Comparison of ENCODE assay signal across 13 cellular contexts in the genomic region with DNA sequence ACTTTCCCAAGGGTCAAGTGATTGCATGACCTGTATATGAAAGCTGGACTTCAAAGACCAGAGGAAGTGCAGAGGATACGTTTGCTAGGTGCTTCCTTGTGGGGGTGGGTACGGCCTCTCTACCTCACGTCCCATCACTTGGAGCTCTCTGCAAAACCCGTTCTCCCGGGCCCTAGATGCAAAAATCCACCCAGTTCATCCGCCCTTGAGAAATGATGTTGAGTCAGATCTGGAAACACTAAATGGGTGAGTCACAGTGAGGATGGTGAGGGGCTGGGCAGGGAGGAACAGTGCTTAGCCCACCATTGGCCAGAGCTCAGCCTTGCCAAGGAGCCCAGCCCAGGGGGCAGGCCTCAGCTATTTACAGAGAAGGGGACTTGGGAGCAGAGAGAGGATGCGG. TPM values are rescaled to one million over a fixed set of nuclear protein-coding genes. Genes with fewer than 3 reads are reported as not detected.
DNase-seq lines count a peak whose midpoint lies in the region; ATAC-seq, FAIRE-seq and TF ChIP-seq lines count a peak whose summit lies in the region.
"Had no signal": no experiment of that assay in that cellular context is flagged by ENCODE, and none has a peak within 500 bp of the region (broad histone marks: within the 10 kb centered on the region; RNA-seq: fewer than 3 reads in every experiment).

No MANE protein-coding gene starts in this region.

- H3K4me1 Mint-ChIP-seq in MCF 10A (ENCODE audit: insufficient read depth, unreplicated experiment) = peaks cover 23% of the 10 kb centered on the region
- H3K4me1 Mint-ChIP-seq in astrocyte (ENCODE audit: low read depth, unreplicated experiment) = peaks cover 26% of the 10 kb centered on the region
- H3K4me1 Mint-ChIP-seq: activated B cell treated with CpG ODN at 0.5 μM for 24 hours had no signal

- WGBS in hepatocyte (ENCODE audit: low lambda C conversion rate, missing lambda C conversion rate) = 66% methylated on average over 7 of the region's 7 CpGs
- WGBS in aorta, 2 donors = 11 to 14% methylated on average over 7 of the region's 7 CpGs
- WGBS in prostate gland = 75% methylated on average over 7 of the region's 7 CpGs

- TF ChIP-seq POLR2A in breast epithelium (IDR thresholded peaks at IDR 0.05) (no peak), prostate gland (IDR thresholded peaks at IDR 0.05) (no peak)

- TF ChIP-seq CTCF in MCF 10A (IDR thresholded peaks at IDR 0.05; ENCODE audit: unreplicated experiment) (no peak), breast epithelium (IDR thresholded peaks at IDR 0.05) (no peak), astrocyte (IDR thresholded peaks at IDR 0.05; ENCODE audit: insufficient read depth, low read depth, low read length) (no peak), hepatocyte (IDR thresholded peaks at IDR 0.05; ENCODE audit: poor library complexity) (no peak), prostate gland (IDR thresholded peaks at IDR 0.05) (no peak)

- DNase-seq in MCF 10A (ENCODE audit: unreplicated experiment) (peak; percentile 70), breast epithelium (ENCODE audit: low spot score in 2 of 2) (no peak), astrocyte (ENCODE audit: low read depth) (peak; percentile 79), hepatocyte (ENCODE audit: low spot score) (peak; percentile 55), aorta (peak; percentile 76 to 84), prostate gland (ENCODE audit: low spot score) (no peak)
- no peak for DNase-seq in activated CD8-positive, alpha-beta memory T cell treated with anti-CD3 and anti-CD28 coated beads, Interleukin-2, amount 50 U/mL, for 4 hours
- DNase-seq: activated B cell treated with CpG ODN at 0.5 μM for 24 hours; activated naive CD4-positive, alpha-beta T cell treated with anti-CD3 and anti-CD28 coated beads, Interleukin-2, amount 50 U/mL, for 16 hours; foreskin melanocyte; MV-4-11 had no signal

- POLR2A ChIA-PET in MCF 10A (lab: Yijun Ruan, JAX) = interaction anchor here (0.6 kb wide), 1 partner anchor 42 kb away, joined by 4 read pairs; no protein-coding TSS in a partner anchor

- H3K27me3 ChIP-seq in breast epithelium (no peaks in the 10 kb centered on the region), astrocyte (ENCODE audit: insufficient read depth, low read length) (no peaks in the 10 kb centered on the region), hepatocyte (no peaks in the 10 kb centered on the region), aorta (ENCODE audit: control insufficient read depth in 1 of 2, insufficient read depth in 2 of 2, low read length in 1 of 2) (no peaks in the 10 kb centered on the region), prostate gland (replicated peaks; ENCODE audit: insufficient read depth) (no peaks in the 10 kb centered on the region)

- H3K9me3 Mint-ChIP-seq in MCF 10A (ENCODE audit: unreplicated experiment) = no peaks in the 10 kb centered on the region
- H3K9me3 Mint-ChIP-seq in astrocyte (ENCODE audit: unreplicated experiment) = no peaks in the 10 kb centered on the region
- H3K9me3 Mint-ChIP-seq: activated B cell treated with CpG ODN at 0.5 μM for 24 hours had no signal

- no peaks in the 10 kb centered on the region for H3K9me3 ChIP-seq in breast epithelium
- no peaks in the 10 kb centered on the region for H3K9me3 ChIP-seq in astrocyte (ENCODE audit: insufficient read depth, low read depth, low read length)
- H3K9me3 ChIP-seq in hepatocyte (ENCODE audit: low read depth) = no peaks in the 10 kb centered on the region
- H3K9me3 ChIP-seq in aorta (ENCODE audit: control insufficient read depth, low read length) = no peaks in the 10 kb centered on the region
- no peaks in the 10 kb centered on the region for H3K9me3 ChIP-seq in prostate gland

- no peak overlapping the region for H3K4me3 ChIP-seq in breast epithelium
- no peak overlapping the region for H3K4me3 ChIP-seq in astrocyte (ENCODE audit: insufficient read depth, low read depth, low read length)
- no peak overlapping the region for H3K4me3 ChIP-seq in hepatocyte
- H3K4me3 ChIP-seq in aorta (ENCODE audit: low read length in 2 of 2) = no peak overlapping the region
- H3K4me3 ChIP-seq in prostate gland = no peak overlapping the region

- H2AFZ ChIP-seq in astrocyte (ENCODE audit: low read depth, low read length) (no peak overlapping the region), hepatocyte (no peak overlapping the region)

- H4K20me1 ChIP-seq in astrocyte (ENCODE audit: insufficient read depth, low read length) (peaks cover 50% of the 10 kb centered on the region), hepatocyte (ENCODE audit: insufficient read depth, poor library complexity, severe bottlenecking) (peaks cover 10% of the 10 kb centered on the region)

- no peak overlapping the region for H3K4me3 Mint-ChIP-seq in MCF 10A (ENCODE audit: unreplicated experiment)
- H3K4me3 Mint-ChIP-seq in astrocyte (ENCODE audit: unreplicated experiment) = peak overlapping the region; percentile 46
- H3K4me3 Mint-ChIP-seq: activated B cell treated with CpG ODN at 0.5 μM for 24 hours had no signal

- no peaks in the 10 kb centered on the region for H3K36me3 ChIP-seq in breast epithelium
- H3K36me3 ChIP-seq in astrocyte (ENCODE audit: insufficient read depth, low read length) = no peaks in the 10 kb centered on the region
- H3K36me3 ChIP-seq in hepatocyte (replicated peaks; ENCODE audit: insufficient read depth, low read depth) = no peaks in the 10 kb centered on the region
- no peaks in the 10 kb centered on the region for H3K36me3 ChIP-seq in aorta (ENCODE audit: control insufficient read depth in 1 of 2, insufficient read depth in 2 of 2, low read length in 1 of 2)
- H3K36me3 ChIP-seq in prostate gland = no peaks in the 10 kb centered on the region

- H3K4me2 ChIP-seq in astrocyte (ENCODE audit: low read length) = peak overlapping the region; percentile 60
- H3K4me2 ChIP-seq in hepatocyte = no peak overlapping the region

- H3K36me3 Mint-ChIP-seq in MCF 10A (ENCODE audit: insufficient read depth, unreplicated experiment) (peaks cover 6% of the 10 kb centered on the region), astrocyte (ENCODE audit: low read depth, unreplicated experiment) (no peaks in the 10 kb centered on the region)

- H3K9ac ChIP-seq in astrocyte (ENCODE audit: low read length) = peak overlapping the region; percentile 28

- BruUV-seq in MCF 10A (replicated peaks; lab: Mats Ljungman, UMichigan) = no TSS peak

- ATAC-seq in aorta (ENCODE audit: low FRiP score) (peak; percentile 16), GM19395 (IDR thresholded peaks at IDR 0.05; ENCODE audit: unreplicated experiment) (no peak)

- H3K27ac ChIP-seq in breast epithelium (peak overlapping the region in 1 of 2 donors; percentile 14), astrocyte (ENCODE audit: low read depth, low read length) (no peak overlapping the region), hepatocyte (no peak overlapping the region), aorta (ENCODE audit: low read depth in 1 of 2, low read length in 2 of 2) (peak overlapping the region; percentile 20 to 99), prostate gland (peak overlapping the region in 1 of 2 donors; percentile 23)

- H3K79me2 ChIP-seq in astrocyte (ENCODE audit: insufficient read depth, low read length) (peaks cover 10% of the 10 kb centered on the region), hepatocyte (peaks cover 41% of the 10 kb centered on the region)

- FAIRE-seq in astrocyte (lab: Jason Lieb, UNC) = peak; percentile 89
- FAIRE-seq: A204.1 had no signal

- H3K27ac Mint-ChIP-seq in MCF 10A (ENCODE audit: low read depth, unreplicated experiment) = no peak overlapping the region
- H3K27ac Mint-ChIP-seq in astrocyte (ENCODE audit: unreplicated experiment) = peak overlapping the region; percentile 37
- H3K27ac Mint-ChIP-seq: activated B cell treated with CpG ODN at 0.5 μM for 24 hours had no signal

- H3K27me3 Mint-ChIP-seq in MCF 10A (ENCODE audit: insufficient read depth, unreplicated experiment) = no peaks in the 10 kb centered on the region
- no peaks in the 10 kb centered on the region for H3K27me3 Mint-ChIP-seq in astrocyte (ENCODE audit: low read depth, unreplicated experiment)

- intact Hi-C loops in MCF 10A (cut with micrococcal nuclease) = loop anchor here (5.0 kb wide), 1 partner anchor 33 kb away; no protein-coding TSS in a partner anchor
- intact Hi-C loops in breast epithelium (cut with DNase I; ENCODE audit: low total_unique reads) = no loop called here
- intact Hi-C loops in aorta (cut with DNase I) = loop anchor here in 1 of 2 donors (5.0 kb wide), 2 partner anchors 33 to 73 kb away; no protein-coding TSS in a partner anchor
- intact Hi-C loops in prostate gland (cut with DNase I) = no loop called here

- H3K4me1 ChIP-seq in breast epithelium (peaks cover 0 to 16% of the 10 kb centered on the region in 2 donors), astrocyte (ENCODE audit: insufficient read depth, low read length) (peaks cover 23% of the 10 kb centered on the region), hepatocyte (ENCODE audit: insufficient read depth) (peaks cover 9% of the 10 kb centered on the region), aorta (ENCODE audit: control insufficient read depth in 1 of 2, insufficient read depth in 2 of 2, low read length in 2 of 2) (peaks cover 0 to 5% of the 10 kb centered on the region in 2 donors), prostate gland (replicated peaks) (peaks cover 2% of the 10 kb centered on the region)

- CTCF ChIA-PET in MCF 10A (lab: Yijun Ruan, JAX) = interaction anchor here (0.6 to 1.3 kb wide), 6 partner anchors 37 to 118 kb away, joined by 3 to 7 read pairs (median 4); no protein-coding TSS in a partner anchor

- no peaks in the 10 kb centered on the region for H3K9me2 ChIP-seq in hepatocyte (replicated peaks; ENCODE audit: insufficient read depth)

RNA-seq across cellular contexts. Expression of a gene that starts 14.5 kb away (rescaled TPM):
- 5.0 and 12.2 TPM in 2 replicates for total RNA-seq in MCF 10A (2022)
- total RNA-seq in breast epithelium = 10 to 100 TPM; 36.7 to 51.4 (median 49.8) TPM
- 14.2 and 15.7 TPM in 2 replicates for total RNA-seq in astrocyte
- 33.0 and 48.3 TPM in 2 replicates for total RNA-seq in hepatocyte
- polyA plus RNA-seq in hepatocyte = 40.4 and 48.2 TPM in 2 replicates
- 100 to 1,000 TPM; 143 to 190 TPM for total RNA-seq in aorta
- 100 to 1,000 TPM in 1 of 2 donors, 10 to 100 TPM in 1; 24.0 to 122 TPM for polyA plus RNA-seq in aorta
- total RNA-seq in prostate gland = 10 to 100 TPM; 26.0 to 39.7 TPM

Comparison
In these comparisons a context has a peak if more than half of its experiments do, and no peak if none do; other contexts are left out.
1. DNase-seq: peak in MCF 10A (single experiment), astrocyte (single experiment), hepatocyte (single experiment) and aorta (2 of 2); none in breast epithelium (0 of 2), prostate gland (single experiment) and activated CD8-positive, alpha-beta memory T cell treated with anti-CD3 and anti-CD28 coated beads, Interleukin-2, amount 50 U/mL, for 4 hours (single experiment).
2. H3K27ac ChIP-seq: peak in aorta (2 of 2); none in astrocyte (single experiment) and hepatocyte (single experiment).